1 cellular context compared by ENCODE assay signal in genomic region chr22:49960159-49960966, GRCh38.
A peak's percentile ranks its signal among the peaks of the same experiment; 100 is the strongest.
TF ChIP-seq lines count a peak whose summit lies in the region.

Gene PIM3 (plus strand): TSS chr22:49960772. CDS start chr22:49960948, 176 bp downstream.

TF ChIP-seq in K562, 482 proteins besides CTCF, POLR2A, EP300 and RAD21 (continued from another document and continues in another):
- TF ChIP-seq BCLAF1 (IDR thresholded peaks at IDR 0.05; ENCODE audit: borderline replicate concordance in 1 of 2, control insufficient read depth in 1 of 2, low read depth in 2 of 2, low read length in 1 of 2) = no peak
- peak; percentile 82; the same call in 1 of the 2 replicates for TF ChIP-seq ETV5 (CRISPR knock-in tag; IDR thresholded peaks at IDR 0.05; ENCODE audit: low read depth)
- TF ChIP-seq ZNF282 (CRISPR knock-in tag; IDR thresholded peaks at IDR 0.05) = no peak
- no peak for TF ChIP-seq ELF4 (CRISPR knock-in tag; IDR thresholded peaks at IDR 0.05)
- peak; percentile 69; the same call in 1 of the 2 replicates for TF ChIP-seq PHF8 (IDR thresholded peaks at IDR 0.05; ENCODE audit: borderline replicate concordance, low read length)
- no peak for TF ChIP-seq ILK (tag; IDR thresholded peaks at IDR 0.05; ENCODE audit: borderline replicate concordance, low read depth)
- TF ChIP-seq ZNF311 (CRISPR knock-in tag; IDR thresholded peaks at IDR 0.05) = no peak
- TF ChIP-seq HMBOX1 (IDR thresholded peaks at IDR 0.05) = no peak
- no peak for TF ChIP-seq NUFIP1 (IDR thresholded peaks at IDR 0.05; ENCODE audit: partially characterized antibody)
- no peak for TF ChIP-seq ZNF507 (tag; conservative IDR thresholded peaks at IDR 0.05)
- TF ChIP-seq E2F5 (CRISPR knock-in tag; IDR thresholded peaks at IDR 0.05) = no peak
- TF ChIP-seq NFIC (IDR thresholded peaks at IDR 0.05) = no peak
- peak; percentile 88 for TF ChIP-seq GATAD2B (IDR thresholded peaks at IDR 0.05; ENCODE audit: borderline replicate concordance)
- TF ChIP-seq SNRNP70 (optimal IDR thresholded peaks at IDR 0.05; ENCODE audit: low read depth, low read length) = no peak
- TF ChIP-seq, protein P1, sequence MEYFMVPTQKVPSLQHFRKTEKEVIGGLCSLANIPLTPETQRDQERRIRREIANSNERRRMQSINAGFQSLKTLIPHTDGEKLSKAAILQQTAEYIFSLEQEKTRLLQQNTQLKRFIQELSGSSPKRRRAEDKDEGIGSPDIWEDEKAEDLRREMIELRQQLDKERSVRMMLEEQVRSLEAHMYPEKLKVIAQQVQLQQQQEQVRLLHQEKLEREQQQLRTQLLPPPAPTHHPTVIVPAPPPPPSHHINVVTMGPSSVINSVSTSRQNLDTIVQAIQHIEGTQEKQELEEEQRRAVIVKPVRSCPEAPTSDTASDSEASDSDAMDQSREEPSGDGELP (CRISPR knock-in tag; IDR thresholded peaks at IDR 0.05; ENCODE audit: borderline replicate concordance) = peak; percentile 58; the same call in 1 of the 2 replicates
- TF ChIP-seq NR2C1 (IDR thresholded peaks at IDR 0.05) = no peak
- no peak for TF ChIP-seq NR2C1 (tag; IDR thresholded peaks at IDR 0.05)
- no peak for TF ChIP-seq ZNF140 (CRISPR knock-in tag; IDR thresholded peaks at IDR 0.05)
- peak; percentile 87 to 93 for TF ChIP-seq E2F6 (IDR thresholded peaks at IDR 0.05; ENCODE audit: borderline replicate concordance in 1 of 2, extremely low read depth in 1 of 2, insufficient read depth in 1 of 2, insufficient read length in 1 of 2, low read depth in 1 of 2, low read length in 1 of 2, poor library complexity in 1 of 2, severe bottlenecking in 1 of 2)
- TF ChIP-seq ZBTB8A (IDR thresholded peaks at IDR 0.05; ENCODE audit: partially characterized antibody) = no peak
- no peak for TF ChIP-seq MXI1 (IDR thresholded peaks at IDR 0.05; ENCODE audit: low read depth, low read length)
- TF ChIP-seq, protein P2, sequence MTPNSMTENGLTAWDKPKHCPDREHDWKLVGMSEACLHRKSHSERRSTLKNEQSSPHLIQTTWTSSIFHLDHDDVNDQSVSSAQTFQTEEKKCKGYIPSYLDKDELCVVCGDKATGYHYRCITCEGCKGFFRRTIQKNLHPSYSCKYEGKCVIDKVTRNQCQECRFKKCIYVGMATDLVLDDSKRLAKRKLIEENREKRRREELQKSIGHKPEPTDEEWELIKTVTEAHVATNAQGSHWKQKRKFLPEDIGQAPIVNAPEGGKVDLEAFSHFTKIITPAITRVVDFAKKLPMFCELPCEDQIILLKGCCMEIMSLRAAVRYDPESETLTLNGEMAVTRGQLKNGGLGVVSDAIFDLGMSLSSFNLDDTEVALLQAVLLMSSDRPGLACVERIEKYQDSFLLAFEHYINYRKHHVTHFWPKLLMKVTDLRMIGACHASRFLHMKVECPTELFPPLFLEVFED (CRISPR knock-in tag; conservative IDR thresholded peaks at IDR 0.05) = no peak
- TF ChIP-seq, protein P3, sequence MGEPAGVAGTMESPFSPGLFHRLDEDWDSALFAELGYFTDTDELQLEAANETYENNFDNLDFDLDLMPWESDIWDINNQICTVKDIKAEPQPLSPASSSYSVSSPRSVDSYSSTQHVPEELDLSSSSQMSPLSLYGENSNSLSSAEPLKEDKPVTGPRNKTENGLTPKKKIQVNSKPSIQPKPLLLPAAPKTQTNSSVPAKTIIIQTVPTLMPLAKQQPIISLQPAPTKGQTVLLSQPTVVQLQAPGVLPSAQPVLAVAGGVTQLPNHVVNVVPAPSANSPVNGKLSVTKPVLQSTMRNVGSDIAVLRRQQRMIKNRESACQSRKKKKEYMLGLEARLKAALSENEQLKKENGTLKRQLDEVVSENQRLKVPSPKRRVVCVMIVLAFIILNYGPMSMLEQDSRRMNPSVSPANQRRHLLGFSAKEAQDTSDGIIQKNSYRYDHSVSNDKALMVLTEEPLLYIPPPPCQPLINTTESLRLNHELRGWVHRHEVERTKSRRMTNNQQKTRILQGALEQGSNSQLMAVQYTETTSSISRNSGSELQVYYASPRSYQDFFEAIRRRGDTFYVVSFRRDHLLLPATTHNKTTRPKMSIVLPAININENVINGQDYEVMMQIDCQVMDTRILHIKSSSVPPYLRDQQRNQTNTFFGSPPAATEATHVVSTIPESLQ (CRISPR knock-in tag; IDR thresholded peaks at IDR 0.05) = 0 out of 2 replicates have a peak, but pooled peaks have one; percentile 52
- no peak for TF ChIP-seq ZNF134 (CRISPR knock-in tag; conservative IDR thresholded peaks at IDR 0.05)
- peak; percentile 94 for TF ChIP-seq CTBP1 (IDR thresholded peaks at IDR 0.05; ENCODE audit: borderline replicate concordance)
- no peak for TF ChIP-seq ZNF551 (CRISPR knock-in tag; IDR thresholded peaks at IDR 0.05)
- no peak for TF ChIP-seq ZBTB34 (CRISPR knock-in tag; IDR thresholded peaks at IDR 0.05)
- TF ChIP-seq WHSC1 (IDR thresholded peaks at IDR 0.05; ENCODE audit: low read length) = no peak
- TF ChIP-seq SIN3B (IDR thresholded peaks at IDR 0.05; ENCODE audit: low read depth) = peak; percentile 27; the same call in 1 of the 2 replicates
- TF ChIP-seq ZNF408 (CRISPR knock-in tag; IDR thresholded peaks at IDR 0.05; ENCODE audit: low read depth) = no peak
- TF ChIP-seq ATF1 (CRISPR knock-in tag; IDR thresholded peaks at IDR 0.05) = no peak
- peak; percentile 56 for TF ChIP-seq ATF1 (tag; IDR thresholded peaks at IDR 0.05)
- TF ChIP-seq NCOA4 (IDR thresholded peaks at IDR 0.05; ENCODE audit: partially characterized antibody) = no peak
- TF ChIP-seq ZNF717 (CRISPR knock-in tag; IDR thresholded peaks at IDR 0.05) = no peak
- no peak for TF ChIP-seq TBL1XR1 (IDR thresholded peaks at IDR 0.05; ENCODE audit: low read length in 2 of 2)
- no peak for TF ChIP-seq ZNF431 (CRISPR knock-in tag; IDR thresholded peaks at IDR 0.05)
- no peak for TF ChIP-seq ZNF146 (CRISPR knock-in tag; IDR thresholded peaks at IDR 0.05; ENCODE audit: unreplicated experiment)
- no peak for TF ChIP-seq HBP1 (CRISPR knock-in tag; IDR thresholded peaks at IDR 0.05)
- no peak for TF ChIP-seq ZBTB49 (CRISPR knock-in tag; IDR thresholded peaks at IDR 0.05; ENCODE audit: borderline replicate concordance)
- TF ChIP-seq KDM4B (IDR thresholded peaks at IDR 0.05; ENCODE audit: borderline replicate concordance in 2 of 2, low read depth in 1 of 2) = no peak
- no peak for TF ChIP-seq RBM34 (IDR thresholded peaks at IDR 0.05; ENCODE audit: borderline replicate concordance, insufficient read depth, low read length)
- TF ChIP-seq, protein P4, sequence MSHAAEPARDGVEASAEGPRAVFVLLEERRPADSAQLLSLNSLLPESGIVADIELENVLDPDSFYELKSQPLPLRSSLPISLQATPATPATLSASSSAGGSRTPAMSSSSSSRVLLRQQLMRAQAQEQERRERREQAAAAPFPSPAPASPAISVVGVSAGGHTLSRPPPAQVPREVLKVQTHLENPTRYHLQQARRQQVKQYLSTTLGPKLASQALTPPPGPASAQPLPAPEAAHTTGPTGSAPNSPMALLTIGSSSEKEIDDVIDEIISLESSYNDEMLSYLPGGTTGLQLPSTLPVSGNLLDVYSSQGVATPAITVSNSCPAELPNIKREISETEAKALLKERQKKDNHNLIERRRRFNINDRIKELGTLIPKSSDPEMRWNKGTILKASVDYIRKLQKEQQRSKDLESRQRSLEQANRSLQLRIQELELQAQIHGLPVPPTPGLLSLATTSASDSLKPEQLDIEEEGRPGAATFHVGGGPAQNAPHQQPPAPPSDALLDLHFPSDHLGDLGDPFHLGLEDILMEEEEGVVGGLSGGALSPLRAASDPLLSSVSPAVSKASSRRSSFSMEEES (CRISPR knock-in tag; IDR thresholded peaks at IDR 0.05) = no peak
- no peak for TF ChIP-seq RBM39 (optimal IDR thresholded peaks at IDR 0.05; ENCODE audit: low read depth, low read length)
- TF ChIP-seq HCFC1 (IDR thresholded peaks at IDR 0.05; ENCODE audit: low read depth, low read length) = no peak
- TF ChIP-seq HMG20B (CRISPR knock-in tag; IDR thresholded peaks at IDR 0.05) = no peak
- peak; percentile 44 to 52; a peak in 2 of 4 replicates for TF ChIP-seq SIN3A (IDR thresholded peaks at IDR 0.05; ENCODE audit: borderline replicate concordance in 2 of 2, control insufficient read depth in 1 of 2, low read depth in 2 of 2, low read length in 2 of 2)
- TF ChIP-seq HDGF (IDR thresholded peaks at IDR 0.05) = no peak
- TF ChIP-seq, protein P5, sequence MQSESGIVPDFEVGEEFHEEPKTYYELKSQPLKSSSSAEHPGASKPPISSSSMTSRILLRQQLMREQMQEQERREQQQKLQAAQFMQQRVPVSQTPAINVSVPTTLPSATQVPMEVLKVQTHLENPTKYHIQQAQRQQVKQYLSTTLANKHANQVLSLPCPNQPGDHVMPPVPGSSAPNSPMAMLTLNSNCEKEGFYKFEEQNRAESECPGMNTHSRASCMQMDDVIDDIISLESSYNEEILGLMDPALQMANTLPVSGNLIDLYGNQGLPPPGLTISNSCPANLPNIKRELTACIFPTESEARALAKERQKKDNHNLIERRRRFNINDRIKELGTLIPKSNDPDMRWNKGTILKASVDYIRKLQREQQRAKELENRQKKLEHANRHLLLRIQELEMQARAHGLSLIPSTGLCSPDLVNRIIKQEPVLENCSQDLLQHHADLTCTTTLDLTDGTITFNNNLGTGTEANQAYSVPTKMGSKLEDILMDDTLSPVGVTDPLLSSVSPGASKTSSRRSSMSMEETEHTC (IDR thresholded peaks at IDR 0.05) = no peak
